ENCODE assay signal across 1 cellular context in genomic region chr3:57436195-57436761, GRCh38.
A peak's percentile ranks its signal among the peaks of the same experiment; 100 is the strongest.
TF ChIP-seq lines count a peak whose summit lies in the region.

No MANE protein-coding gene starts in this region.

TF ChIP-seq in HepG2, 621 proteins besides CTCF, POLR2A, EP300 and RAD21 (continued from another document and continues in another):
- TF ChIP-seq POGK (CRISPR knock-in tag; conservative IDR thresholded peaks at IDR 0.05) (no peak), GFI1 (CRISPR knock-in tag; IDR thresholded peaks at IDR 0.05; ENCODE audit: borderline replicate concordance) (0 out of 2 replicates have a peak, but pooled peaks have one; percentile 19), HMG20A (CRISPR knock-in tag; IDR thresholded peaks at IDR 0.05; ENCODE audit: borderline replicate concordance) (0 out of 2 replicates have a peak, but pooled peaks have one; percentile 19), GABPA (IDR thresholded peaks at IDR 0.05; ENCODE audit: low read depth, low read length) (no peak), GABPA (CRISPR knock-in tag; IDR thresholded peaks at IDR 0.05; ENCODE audit: low read depth) (no peak), LCORL (IDR thresholded peaks at IDR 0.05) (no peak), LCORL (CRISPR knock-in tag; IDR thresholded peaks at IDR 0.05) (no peak), ZNF775 (CRISPR knock-in tag; IDR thresholded peaks at IDR 0.05; ENCODE audit: borderline replicate concordance) (no peak), SNAPC4 (CRISPR knock-in tag; IDR thresholded peaks at IDR 0.05) (no peak), ESRRA (CRISPR knock-in tag; IDR thresholded peaks at IDR 0.05; ENCODE audit: low read depth) (no peak), ZFAT (CRISPR knock-in tag; conservative IDR thresholded peaks at IDR 0.05) (no peak), NFYB (CRISPR knock-in tag; IDR thresholded peaks at IDR 0.05) (no peak), ZNF792 (CRISPR knock-in tag; IDR thresholded peaks at IDR 0.05) (no peak), FOSL2 (CRISPR knock-in tag; IDR thresholded peaks at IDR 0.05) (peak; percentile 37; the same call in 1 of the 2 replicates), CENPBD1 (CRISPR knock-in tag; IDR thresholded peaks at IDR 0.05; ENCODE audit: borderline replicate concordance, low read depth) (no peak), ONECUT2 (CRISPR knock-in tag; IDR thresholded peaks at IDR 0.05) (peak; percentile 88), TFE3 (CRISPR knock-in tag; IDR thresholded peaks at IDR 0.05) (peak; percentile 67; the same call in 1 of the 2 replicates), MXD4 (CRISPR knock-in tag; IDR thresholded peaks at IDR 0.05) (no peak), WIZ (CRISPR knock-in tag; IDR thresholded peaks at IDR 0.05) (no peak), NCOA2 (CRISPR knock-in tag; IDR thresholded peaks at IDR 0.05) (peak; percentile 63; the same call in 1 of the 2 replicates), BCL3 (CRISPR knock-in tag; IDR thresholded peaks at IDR 0.05) (no peak), EHMT2 (IDR thresholded peaks at IDR 0.05; ENCODE audit: borderline replicate concordance, low read depth, low read length) (0 out of 2 replicates have a peak, but pooled peaks have one; percentile 64), KDM4B (CRISPR knock-in tag; IDR thresholded peaks at IDR 0.05) (no peak), HOMEZ (CRISPR knock-in tag; IDR thresholded peaks at IDR 0.05; ENCODE audit: low read depth) (0 out of 2 replicates have a peak, but pooled peaks have one; percentile 13), ZSCAN31 (CRISPR knock-in tag; IDR thresholded peaks at IDR 0.05; ENCODE audit: low read depth) (no peak), ZBTB3 (CRISPR knock-in tag; IDR thresholded peaks at IDR 0.05; ENCODE audit: borderline replicate concordance, low read depth) (no peak), ZNF274 (CRISPR knock-in tag; IDR thresholded peaks at IDR 0.05) (no peak), NCOR1 (IDR thresholded peaks at IDR 0.05; ENCODE audit: borderline replicate concordance, low read length) (peak; percentile 76; the same call in 1 of the 2 replicates), ZNF788 (CRISPR knock-in tag; IDR thresholded peaks at IDR 0.05; ENCODE audit: borderline replicate concordance) (no peak), ZNF629 (CRISPR knock-in tag; conservative IDR thresholded peaks at IDR 0.05) (0 out of 2 replicates have a peak, but pooled peaks have one; percentile 24), TBX3 (IDR thresholded peaks at IDR 0.05; ENCODE audit: borderline replicate concordance) (no peak), ZNF329 (CRISPR knock-in tag; IDR thresholded peaks at IDR 0.05; ENCODE audit: low read depth) (no peak), IRX3 (CRISPR knock-in tag; IDR thresholded peaks at IDR 0.05; ENCODE audit: borderline replicate concordance, low read depth) (no peak), ZUFSP (CRISPR knock-in tag; IDR thresholded peaks at IDR 0.05; ENCODE audit: borderline replicate concordance) (no peak), NFE2L1 (CRISPR knock-in tag; IDR thresholded peaks at IDR 0.05; ENCODE audit: borderline replicate concordance) (no peak), ZNF143 (CRISPR knock-in tag; IDR thresholded peaks at IDR 0.05) (no peak), ZNF567 (CRISPR knock-in tag; IDR thresholded peaks at IDR 0.05; ENCODE audit: borderline replicate concordance) (no peak), DDIT3 (CRISPR knock-in tag; IDR thresholded peaks at IDR 0.05) (no peak), TOPORS (CRISPR knock-in tag; IDR thresholded peaks at IDR 0.05) (no peak), RBM39 (IDR thresholded peaks at IDR 0.05; ENCODE audit: low read depth, low read length, poor library complexity, severe bottlenecking) (no peak), HNRNPK (IDR thresholded peaks at IDR 0.05; ENCODE audit: low read depth, low read length, poor library complexity, severe bottlenecking) (no peak), ZBTB46 (CRISPR knock-in tag; IDR thresholded peaks at IDR 0.05; ENCODE audit: borderline replicate concordance) (no peak), SMAD3 (CRISPR knock-in tag; IDR thresholded peaks at IDR 0.05) (no peak), CAMTA2 (CRISPR knock-in tag; IDR thresholded peaks at IDR 0.05; ENCODE audit: borderline replicate concordance) (no peak), CREB3 (CRISPR knock-in tag; IDR thresholded peaks at IDR 0.05) (no peak)
